Comparison of ENCODE assay signal across 9 cellular contexts in genomic region chr2:106107509-106108131, GRCh38.
DNase-seq lines count a peak whose midpoint lies in the region; ATAC-seq lines count a peak whose summit lies in the region.
"Had no signal": no experiment of that assay in that cellular context is flagged by ENCODE, and none has a peak within 500 bp of the region (broad histone marks: within the 10 kb centered on the region; RNA-seq: fewer than 3 reads in every experiment).

No MANE protein-coding gene starts in this region.

- no peaks in the 10 kb centered on the region for H3K27me3 Mint-ChIP-seq in activated naive CD4-positive, alpha-beta T cell treated with anti-CD3 and anti-CD28 coated beads, Interleukin-2, amount 10 ng/mL, durations not matched to agents 7 days and 5 days
- no peaks in the 10 kb centered on the region for H3K27me3 Mint-ChIP-seq in activated T-helper 1 cell treated with anti-CD3 and anti-CD28 coated beads, Interleukin-12 subunit alpha, Interleukin-12 subunit beta, Interleukin-2, Interleukin-4 antibody, amounts not matched to agents 30 ng/mL and 10 ng/mL and 1 ng/mL, durations not matched to agents 14 hours and 24 hours and 36 hours (ENCODE audit: insufficient read depth)

- no peak overlapping the region for H3K27ac Mint-ChIP-seq in activated naive CD4-positive, alpha-beta T cell treated with anti-CD3 and anti-CD28 coated beads, Interleukin-2, amount 10 ng/mL, durations not matched to agents 7 days and 5 days
- H3K27ac Mint-ChIP-seq in activated T-helper 1 cell treated with anti-CD3 and anti-CD28 coated beads, Interleukin-12 subunit alpha, Interleukin-12 subunit beta, Interleukin-2, Interleukin-4 antibody, amounts not matched to agents 30 ng/mL and 10 ng/mL and 1 ng/mL, durations not matched to agents 14 hours and 24 hours and 36 hours = peak overlapping the region; percentile 74

- WGBS in mesendoderm (ENCODE audit: extremely low coverage, insufficient coverage, low lambda C conversion rate) = no CpG with 5 or more reads among the region's 14 CpGs

- H3K27ac ChIP-seq in mesendoderm (ENCODE audit: low read depth, low read length) = no peak overlapping the region
- no peak overlapping the region for H3K27ac ChIP-seq in SJCRH30

- H3K36me3 Mint-ChIP-seq in activated naive CD4-positive, alpha-beta T cell treated with anti-CD3 and anti-CD28 coated beads, Interleukin-2, amount 10 ng/mL, durations not matched to agents 7 days and 5 days = peaks cover 30% of the 10 kb centered on the region
- peaks cover 23% of the 10 kb centered on the region for H3K36me3 Mint-ChIP-seq in activated T-helper 1 cell treated with anti-CD3 and anti-CD28 coated beads, Interleukin-12 subunit alpha, Interleukin-12 subunit beta, Interleukin-2, Interleukin-4 antibody, amounts not matched to agents 30 ng/mL and 10 ng/mL and 1 ng/mL, durations not matched to agents 14 hours and 24 hours and 36 hours (ENCODE audit: low read depth)

- H3K27me3 ChIP-seq in mesendoderm (ENCODE audit: insufficient read depth, low read length, poor library complexity) = no peaks in the 10 kb centered on the region
- no peaks in the 10 kb centered on the region for H3K27me3 ChIP-seq in SJCRH30

- no peaks in the 10 kb centered on the region for H3K79me1 ChIP-seq in mesendoderm (ENCODE audit: low read length)

- H3K4me2 ChIP-seq in mesendoderm (ENCODE audit: low read length) = no peak overlapping the region

- peaks cover 7% of the 10 kb centered on the region for H3K4me1 Mint-ChIP-seq in activated naive CD4-positive, alpha-beta T cell treated with anti-CD3 and anti-CD28 coated beads, Interleukin-2, amount 10 ng/mL, durations not matched to agents 7 days and 5 days
- peaks cover 16% of the 10 kb centered on the region for H3K4me1 Mint-ChIP-seq in activated T-helper 1 cell treated with anti-CD3 and anti-CD28 coated beads, Interleukin-12 subunit alpha, Interleukin-12 subunit beta, Interleukin-2, Interleukin-4 antibody, amounts not matched to agents 30 ng/mL and 10 ng/mL and 1 ng/mL, durations not matched to agents 14 hours and 24 hours and 36 hours (ENCODE audit: low read depth)

- H2BK120ac ChIP-seq in mesendoderm (ENCODE audit: low read depth, low read length) = no peak overlapping the region

- H3K9ac ChIP-seq in mesendoderm (ENCODE audit: low read length) = no peak overlapping the region

- H3K18ac ChIP-seq in mesendoderm (ENCODE audit: low read length) = no peak overlapping the region

- no peaks in the 10 kb centered on the region for H3K79me2 ChIP-seq in mesendoderm (ENCODE audit: control insufficient read depth, insufficient read depth, low read length)

- no peak overlapping the region for H3K23ac ChIP-seq in mesendoderm (ENCODE audit: low read length)

- H4K8ac ChIP-seq in mesendoderm (ENCODE audit: low read depth, low read length) = no peak overlapping the region

- H2BK15ac ChIP-seq in mesendoderm (replicated peaks; ENCODE audit: low read depth) = no peak overlapping the region

- intact Hi-C loops in activated T-helper 1 cell treated with anti-CD3 and anti-CD28 coated beads, Interleukin-12 subunit alpha, Interleukin-12 subunit beta, Interleukin-2, Interleukin-4 antibody, amounts not matched to agents 30 ng/mL and 10 ng/mL and 1 ng/mL, durations not matched to agents 14 hours and 24 hours and 36 hours (cut with micrococcal nuclease) = loop anchor here (1.0 to 5.0 kb wide), 2 partner anchors 35 to 53 kb away; no protein-coding TSS in a partner anchor

- H2BK5ac ChIP-seq in mesendoderm (ENCODE audit: low read length) = no peak overlapping the region

- no peaks in the 10 kb centered on the region for H3K9me3 ChIP-seq in SJCRH30 (replicated peaks)

- no peaks in the 10 kb centered on the region for H3K36me3 ChIP-seq in mesendoderm (ENCODE audit: control insufficient read depth, insufficient read depth, low read length)
- H3K36me3 ChIP-seq in SJCRH30 = no peaks in the 10 kb centered on the region; the same call in none of the 2 replicates

- ATAC-seq in HG03064 (IDR thresholded peaks at IDR 0.05; ENCODE audit: low read depth, unreplicated experiment) = peak; percentile 60

- no peak overlapping the region for H2AK5ac ChIP-seq in mesendoderm (ENCODE audit: low read length)

- H4K5ac ChIP-seq in mesendoderm (ENCODE audit: low read length) = no peak overlapping the region

- H3K9me3 Mint-ChIP-seq in activated naive CD4-positive, alpha-beta T cell treated with anti-CD3 and anti-CD28 coated beads, Interleukin-2, amount 10 ng/mL, durations not matched to agents 7 days and 5 days = no peaks in the 10 kb centered on the region
- H3K9me3 Mint-ChIP-seq in activated T-helper 1 cell treated with anti-CD3 and anti-CD28 coated beads, Interleukin-12 subunit alpha, Interleukin-12 subunit beta, Interleukin-2, Interleukin-4 antibody, amounts not matched to agents 30 ng/mL and 10 ng/mL and 1 ng/mL, durations not matched to agents 14 hours and 24 hours and 36 hours = no peaks in the 10 kb centered on the region
- H3K9me3 Mint-ChIP-seq: CD8-positive, alpha-beta memory T cell had no signal

- H3K4ac ChIP-seq in mesendoderm (ENCODE audit: low read depth, low read length) = no peak overlapping the region

- H3K56ac ChIP-seq in mesendoderm (ENCODE audit: low read length) = no peak overlapping the region

- H3K4me1 ChIP-seq in mesendoderm (ENCODE audit: control insufficient read depth, low read depth, low read length) (no peaks in the 10 kb centered on the region), SJCRH30 (no peaks in the 10 kb centered on the region)

- no peak overlapping the region for H3K4me3 Mint-ChIP-seq in activated naive CD4-positive, alpha-beta T cell treated with anti-CD3 and anti-CD28 coated beads, Interleukin-2, amount 10 ng/mL, durations not matched to agents 7 days and 5 days
- peak overlapping the region; percentile 11 for H3K4me3 Mint-ChIP-seq in activated T-helper 1 cell treated with anti-CD3 and anti-CD28 coated beads, Interleukin-12 subunit alpha, Interleukin-12 subunit beta, Interleukin-2, Interleukin-4 antibody, amounts not matched to agents 30 ng/mL and 10 ng/mL and 1 ng/mL, durations not matched to agents 14 hours and 24 hours and 36 hours
- H3K4me3 Mint-ChIP-seq: CD8-positive, alpha-beta memory T cell had no signal

- DNase-seq in activated naive CD4-positive, alpha-beta T cell treated with Interleukin-2 at 50 U/mL for 16 hours = peak; percentile 55
- DNase-seq in activated naive CD4-positive, alpha-beta T cell treated with anti-CD3 and anti-CD28 coated beads, Interleukin-2, amount 10 ng/mL, durations not matched to agents 7 days and 5 days = no peak
- DNase-seq in activated T-helper 1 cell treated with anti-CD3 and anti-CD28 coated beads, Interleukin-12 subunit alpha, Interleukin-12 subunit beta, Interleukin-2, Interleukin-4 antibody, amounts not matched to agents 30 ng/mL and 10 ng/mL and 1 ng/mL, durations not matched to agents 14 hours and 24 hours and 36 hours (ENCODE audit: low spot score) = no peak
- DNase-seq in stimulated activated CD4-positive, alpha-beta T cell treated with anti-CD3 and anti-CD28 coated beads, Interleukin-4, amount 100 ng/mL, for 4 hours = peak; percentile 45 to 58
- DNase-seq in mesendoderm (no peak), SJCRH30 (no peak), NCI-H345 treated with DMSO at 0.1 percent for 48 hours (lab: John Stamatoyannopoulos, UW; ENCODE audit: unreplicated experiment) (no peak)

- no peak overlapping the region for H3K4me3 ChIP-seq in mesendoderm (ENCODE audit: low read length)
- no peak overlapping the region for H3K4me3 ChIP-seq in SJCRH30

- CTCF ChIA-PET in activated naive CD4-positive, alpha-beta T cell treated with anti-CD3 and anti-CD28 coated beads, Interleukin-2, amount 10 ng/mL, durations not matched to agents 7 days and 5 days (lab: Charles Lee) = interaction anchor here (1.0 to 1.4 kb wide), 3 partner anchors 49 to 88 kb away, joined by 3 to 4 read pairs (median 3); no protein-coding TSS in a partner anchor

Comparison
In these comparisons a context has a peak if more than half of its experiments do, and no peak if none do; other contexts are left out.
1. DNase-seq: peak in activated naive CD4-positive, alpha-beta T cell treated with Interleukin-2 at 50 U/mL for 16 hours (single experiment) and stimulated activated CD4-positive, alpha-beta T cell treated with anti-CD3 and anti-CD28 coated beads, Interleukin-4, amount 100 ng/mL, for 4 hours (2 of 2); none in activated naive CD4-positive, alpha-beta T cell treated with anti-CD3 and anti-CD28 coated beads, Interleukin-2, amount 10 ng/mL, durations not matched to agents 7 days and 5 days (single experiment), activated T-helper 1 cell treated with anti-CD3 and anti-CD28 coated beads, Interleukin-12 subunit alpha, Interleukin-12 subunit beta, Interleukin-2, Interleukin-4 antibody, amounts not matched to agents 30 ng/mL and 10 ng/mL and 1 ng/mL, durations not matched to agents 14 hours and 24 hours and 36 hours (single experiment), mesendoderm (single experiment), SJCRH30 (0 of 2) and NCI-H345 treated with DMSO at 0.1 percent for 48 hours (single experiment).